ENCODE assay signal across 8 cellular contexts in the genomic region with DNA sequence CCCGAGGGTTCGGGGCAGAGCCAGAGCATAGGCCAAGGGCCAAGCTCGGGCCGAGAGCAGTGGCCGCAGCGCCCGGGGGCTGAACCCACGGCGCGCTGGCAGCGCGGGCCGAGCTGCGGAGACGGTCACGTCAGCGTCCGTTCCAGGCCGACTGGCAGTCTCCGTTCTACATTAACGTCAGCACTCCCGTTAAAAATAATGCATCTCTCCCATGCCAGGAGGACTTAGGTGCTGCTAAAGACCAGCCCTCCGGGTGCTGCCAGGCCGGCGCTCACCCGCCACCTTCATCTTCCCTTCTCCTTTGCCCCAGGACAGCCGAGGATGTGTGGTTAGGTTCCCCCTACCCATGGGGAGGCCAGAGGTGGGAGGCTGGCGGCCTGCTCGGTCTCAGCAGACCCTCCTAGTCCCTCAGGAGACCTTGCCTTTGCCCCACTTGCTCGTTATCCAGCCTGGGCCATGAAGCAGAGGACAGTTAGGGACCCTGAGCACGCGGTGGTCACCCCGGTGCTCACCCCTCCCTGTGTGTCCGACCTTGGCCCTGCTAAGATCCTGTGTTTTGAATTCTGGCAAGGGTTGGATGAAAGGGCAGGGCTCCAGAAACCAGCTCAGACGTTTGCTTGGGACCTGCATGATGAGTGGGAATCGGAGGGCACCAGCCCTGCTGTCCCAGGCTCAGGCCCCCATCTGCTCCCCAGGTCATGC. TPM values are rescaled to one million over a fixed set of nuclear protein-coding genes. Genes with fewer than 3 reads are reported as not detected.
DNase-seq lines count a peak whose midpoint lies in the region; ATAC-seq and TF ChIP-seq lines count a peak whose summit lies in the region.

No MANE protein-coding gene starts in this region.

- H3K9me3 Mint-ChIP-seq in Caco-2 (ENCODE audit: unreplicated experiment): no peaks in the 10 kb centered on the region

- H3K9ac ChIP-seq in Loucy (ENCODE audit: low read depth, low read length, poor library complexity, severe bottlenecking) (peak overlapping the region; percentile 82), mammary epithelial cell (ENCODE audit: insufficient read depth, low read length) (peak overlapping the region; percentile 72)

- CTCF ChIA-PET in Caco-2 (lab: Charles Lee): interaction anchor here (1.8 to 2.0 kb wide), 2 partner anchors 13 to 29 kb away, joined by 5 to 11 read pairs; no protein-coding TSS in a partner anchor
- CTCF ChIA-PET in mammary epithelial cell (lab: Charles Lee; ENCODE audit: low non-redundant PET): no interaction called here

- peaks cover 24% of the 10 kb centered on the region for H3K36me3 Mint-ChIP-seq in Caco-2 (ENCODE audit: insufficient read depth, unreplicated experiment)

- H3K27me3 ChIP-seq in Caco-2 (replicated peaks; ENCODE audit: control insufficient read depth, insufficient read depth, low read length) (no peaks in the 10 kb centered on the region), Loucy (ENCODE audit: insufficient read depth, low read length, poor library complexity, severe bottlenecking) (no peaks in the 10 kb centered on the region), mammary epithelial cell (ENCODE audit: insufficient read depth, low read length) (no peaks in the 10 kb centered on the region), testis (no peaks in the 10 kb centered on the region)

- peak overlapping the region; percentile 66 for H3K27ac Mint-ChIP-seq in Caco-2 (ENCODE audit: unreplicated experiment)

- H3K4me3 ChIP-seq in Caco-2 (ENCODE audit: low read depth, low read length) (peak overlapping the region; percentile 84), Loucy (ENCODE audit: low read length, poor library complexity, severe bottlenecking) (peak overlapping the region; percentile 81), mammary epithelial cell (replicated peaks in 1 of 3; ENCODE audit: insufficient read depth in 1 of 3, low read depth in 2 of 3, low read length in 3 of 3) (peak overlapping the region; percentile 61 to 83 (median 71)), testis (peak overlapping the region; percentile 80 to 86)

- H3K9me3 ChIP-seq in Caco-2 (no peaks in the 10 kb centered on the region), Loucy (ENCODE audit: insufficient read depth, low read depth, low read length) (no peaks in the 10 kb centered on the region), mammary epithelial cell (replicated peaks; ENCODE audit: insufficient read depth, low read length) (no peaks in the 10 kb centered on the region), testis (no peaks in the 10 kb centered on the region)

- 24% methylated on average over 18 of the region's 36 CpGs for WGBS in mammary epithelial cell (ENCODE audit: low coverage, missing lambda C conversion rate)
- 4% methylated on average over 14 to 33 of the region's 36 CpGs for WGBS in testis, 2 donors

- dilution Hi-C loops in mammary epithelial cell (cut with HindIII; ENCODE audit: low sequenced_read_pairs): no loop called here

- H3K36me3 ChIP-seq in Caco-2 (ENCODE audit: control insufficient read depth, insufficient read depth, low read length) (no peaks in the 10 kb centered on the region; the same call in none of the 2 replicates), Loucy (ENCODE audit: insufficient read depth, low read length) (no peaks in the 10 kb centered on the region), mammary epithelial cell (ENCODE audit: insufficient read depth, low read length) (peaks cover 5% of the 10 kb centered on the region), testis (ENCODE audit: low read depth, missing control alignments) (no peaks in the 10 kb centered on the region)

- no peaks in the 10 kb centered on the region for H4K20me1 ChIP-seq in Loucy (ENCODE audit: insufficient read depth, low read length, poor library complexity, severe bottlenecking)
- no peaks in the 10 kb centered on the region for H4K20me1 ChIP-seq in mammary epithelial cell (ENCODE audit: insufficient read depth, low read length)

- in situ Hi-C loops in mammary epithelial cell (cut with MboI; ENCODE audit: low sequenced_read_pairs in 2 of 2): no loop called here

- H3K27ac ChIP-seq in mammary epithelial cell (ENCODE audit: insufficient read depth, low read depth, low read length): peak overlapping the region; percentile 61
- H3K27ac ChIP-seq in testis: peak overlapping the region; percentile 39 to 89

- intact Hi-C loops in Caco-2 (cut with micrococcal nuclease; ENCODE audit: unreplicated experiment): no loop called here
- intact Hi-C loops in mammary epithelial cell (cut with micrococcal nuclease): no loop called here
- intact Hi-C loops in testis (cut with DNase I; ENCODE audit: low total_unique reads): no loop called here

- H3K4me2 ChIP-seq in Loucy (ENCODE audit: low read depth, low read length, poor library complexity, severe bottlenecking) (peak overlapping the region; percentile 99), mammary epithelial cell (ENCODE audit: insufficient read depth, low read depth, low read length) (peak overlapping the region; percentile 99)

- TF ChIP-seq CTCF in Caco-2 (IDR thresholded peaks at IDR 0.05; ENCODE audit: insufficient read depth in 1 of 2, low read depth in 1 of 2, low read length in 1 of 2, severe bottlenecking in 1 of 2, unreplicated experiment in 1 of 2): no peak
- TF ChIP-seq CTCF in Loucy (conservative IDR thresholded peaks at IDR 0.05; ENCODE audit: low read length): no peak
- no peak for TF ChIP-seq CTCF in mammary epithelial cell (conservative IDR thresholded peaks at IDR 0.05 in 1 of 2, IDR thresholded peaks at IDR 0.05 in 1 of 2; ENCODE audit: extremely low read depth in 1 of 2, insufficient read depth in 1 of 2, low read depth in 1 of 2, low read length in 2 of 2)
- TF ChIP-seq CTCF in testis (IDR thresholded peaks at IDR 0.05): no peak

- DNase-seq in Caco-2 (no peak), mammary epithelial cell (no peak), left kidney (ENCODE audit: low read depth, low spot score) (peak; percentile 51), testis (no peak), NCI-H2029 treated with DMSO at 0.1 percent for 48 hours (lab: John Stamatoyannopoulos, UW) (no peak)

- no peaks in the 10 kb centered on the region for H3K9me2 ChIP-seq in Loucy (replicated peaks; ENCODE audit: low read depth, low read length)

- TF ChIP-seq POLR2A in testis (IDR thresholded peaks at IDR 0.05): no peak

- H3K4me1 ChIP-seq in Caco-2: peaks cover 19% of the 10 kb centered on the region
- peaks cover 34% of the 10 kb centered on the region for H3K4me1 ChIP-seq in Loucy (ENCODE audit: insufficient read depth, low read length, poor library complexity, severe bottlenecking)
- H3K4me1 ChIP-seq in mammary epithelial cell (ENCODE audit: insufficient read depth, low read length): peaks cover 31% of the 10 kb centered on the region
- H3K4me1 ChIP-seq in testis: peaks cover 29% of the 10 kb centered on the region

- no peaks in the 10 kb centered on the region for H3K4me1 Mint-ChIP-seq in Caco-2 (ENCODE audit: low read depth, unreplicated experiment)

- POLR2A ChIA-PET in Caco-2 (lab: Charles Lee): no interaction called here

- H3K4me3 Mint-ChIP-seq in Caco-2 (ENCODE audit: unreplicated experiment): peak overlapping the region; percentile 75

- ATAC-seq in GM19452 (IDR thresholded peaks at IDR 0.05; ENCODE audit: unreplicated experiment): peak; percentile 23
- ATAC-seq in GM18870 (IDR thresholded peaks at IDR 0.05; ENCODE audit: unreplicated experiment): no peak

- BruUV-seq in Caco-2 (replicated peaks; lab: Mats Ljungman, UMichigan) (TSS peak; percentile 24), mammary epithelial cell (replicated peaks; lab: Mats Ljungman, UMichigan) (TSS peak; percentile 38)

- H2AFZ ChIP-seq in Loucy (ENCODE audit: low read length): no peak overlapping the region
- peak overlapping the region; percentile 83 for H2AFZ ChIP-seq in mammary epithelial cell (ENCODE audit: low read depth, low read length)

- peaks cover 23% of the 10 kb centered on the region for H3K79me2 ChIP-seq in Loucy (ENCODE audit: insufficient read depth, low read length)
- H3K79me2 ChIP-seq in mammary epithelial cell (ENCODE audit: insufficient read depth, low read length): peaks cover 13% of the 10 kb centered on the region

- H3F3A ChIP-seq in Loucy (ENCODE audit: low read depth): no peaks in the 10 kb centered on the region

- H3K27me3 Mint-ChIP-seq in Caco-2 (ENCODE audit: insufficient read depth, unreplicated experiment): no peaks in the 10 kb centered on the region

RNA-seq across cellular contexts. Expression of a gene that starts 0.6 kb away (rescaled TPM):
- total RNA-seq in Caco-2 (2022) (39.1 and 41.1 TPM in 2 replicates), mammary epithelial cell (10 to 100 TPM; 50.7 to 70.5 TPM), testis (10 to 100 TPM; 44.8 to 61.7 TPM)
- polyA plus RNA-seq in mammary epithelial cell (50.9 TPM), testis (ENCODE audit: insufficient read depth, low read depth, low replicate concordance) (42.6 TPM)
- 8.3 TPM for polyA minus RNA-seq in mammary epithelial cell

RNA-seq across cellular contexts. Expression of a gene that starts 6.2 kb away (rescaled TPM):
- 62.3 and 65.8 TPM in 2 replicates for total RNA-seq in Caco-2 (2022)
- 10 to 100 TPM; 20.5 to 42.0 TPM for total RNA-seq in mammary epithelial cell
- polyA plus RNA-seq in mammary epithelial cell: 25.8 TPM
- polyA minus RNA-seq in mammary epithelial cell: 49.8 TPM
- total RNA-seq in testis: 10 to 100 TPM; 18.3 to 22.5 TPM
- polyA plus RNA-seq in testis (ENCODE audit: insufficient read depth, low read depth, low replicate concordance): 15.9 TPM

RNA-seq across cellular contexts. Expression of a gene that starts 25.0 kb away (rescaled TPM):
- 57.1 and 60.7 TPM in 2 replicates for total RNA-seq in Caco-2 (2022)
- total RNA-seq in mammary epithelial cell: 10 to 100 TPM in 1 of 2 donors, 1 to 10 TPM in 1; 7.3 to 27.0 TPM
- 54.3 TPM for polyA plus RNA-seq in mammary epithelial cell
- polyA minus RNA-seq in mammary epithelial cell: 46.0 TPM
- total RNA-seq in testis: 10 to 100 TPM; 12.8 to 17.5 TPM
- 26.9 TPM for polyA plus RNA-seq in testis (ENCODE audit: insufficient read depth, low read depth, low replicate concordance)

RNA-seq across cellular contexts. Expression of a gene that starts 25.2 kb away (rescaled TPM):
- total RNA-seq in Caco-2 (2022): 29.3 and 32.4 TPM in 2 replicates
- 10 to 100 TPM in 1 of 2 donors, 1 to 10 TPM in 1; 2.5 to 16.0 TPM for total RNA-seq in mammary epithelial cell
- polyA plus RNA-seq in mammary epithelial cell: 37.7 TPM
- 9.3 TPM for polyA minus RNA-seq in mammary epithelial cell
- total RNA-seq in testis: 1 to 10 TPM; 2.4 to 3.0 TPM
- polyA plus RNA-seq in testis (ENCODE audit: insufficient read depth, low read depth, low replicate concordance): 6.5 TPM

RNA-seq across cellular contexts. Expression of a gene that starts 59.9 kb away (rescaled TPM):
- 47.2 and 54.0 TPM in 2 replicates for total RNA-seq in Caco-2 (2022)
- total RNA-seq in mammary epithelial cell: 10 to 100 TPM; 13.3 to 44.5 TPM
- 15.7 TPM for polyA plus RNA-seq in mammary epithelial cell
- polyA minus RNA-seq in mammary epithelial cell: 56.5 TPM
- total RNA-seq in testis: 10 to 100 TPM; 57.5 to 57.8 TPM
- 73.4 TPM for polyA plus RNA-seq in testis (ENCODE audit: insufficient read depth, low read depth, low replicate concordance)
